In the genomic region with DNA sequence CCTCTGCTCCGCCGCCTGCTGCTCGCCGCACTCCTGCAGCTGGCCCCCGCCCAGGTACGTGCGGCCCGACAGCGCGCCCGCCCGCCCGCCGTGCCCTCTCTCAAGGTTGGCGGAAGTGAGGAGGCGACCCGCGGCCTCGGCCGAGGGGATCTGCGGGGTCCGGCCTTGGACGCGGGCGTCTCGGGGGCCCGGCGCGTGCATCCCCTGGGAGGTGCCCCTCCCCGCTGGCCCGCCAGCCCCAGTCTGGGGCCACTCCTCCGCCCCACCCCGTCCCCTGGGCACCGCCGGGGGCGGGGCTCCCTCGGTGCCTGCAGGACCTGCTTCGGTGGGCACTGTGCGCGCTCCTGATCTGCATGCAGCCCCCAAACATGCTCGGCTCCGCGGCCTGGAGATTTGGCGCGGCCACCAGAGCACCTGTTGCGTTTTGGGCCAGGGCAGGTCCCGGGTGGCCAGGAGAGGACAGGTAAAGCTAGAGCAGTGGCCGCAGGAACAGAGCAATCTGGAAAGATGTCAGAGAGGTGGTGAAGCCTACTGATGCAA, we compare ENCODE assay signal across 7 cellular contexts. TPM values are rescaled to one million over a fixed set of nuclear protein-coding genes. Genes with fewer than 3 reads are reported as not detected.
DNase-seq lines count a peak whose midpoint lies in the region; ATAC-seq and TF ChIP-seq lines count a peak whose summit lies in the region.

No MANE protein-coding gene starts in this region.

- H3K9ac ChIP-seq in KMS-11 = peak overlapping the region; percentile 25; the same call in 1 of the 2 replicates
- H3K9ac ChIP-seq in mucosa of rectum (ENCODE audit: low read depth in 1 of 2, low read length in 2 of 2) = peak overlapping the region; percentile 51 to 60

- peak; percentile 37 for ATAC-seq in GM18868 (IDR thresholded peaks at IDR 0.05; ENCODE audit: unreplicated experiment)
- peak; percentile 49 for ATAC-seq in activated CD4-positive, alpha-beta T cell treated with anti-CD3 and anti-CD28 coated beads for 36 hours

- H3K27me3 Mint-ChIP-seq in activated CD4-positive, alpha-beta T cell treated with anti-CD3 and anti-CD28 coated beads for 36 hours = no peaks in the 10 kb centered on the region

- POLR2A ChIA-PET in activated CD4-positive, alpha-beta T cell treated with anti-CD3 and anti-CD28 coated beads for 36 hours (lab: Charles Lee) = no interaction called here

- no peaks in the 10 kb centered on the region for H3K79me2 ChIP-seq in KMS-11 (ENCODE audit: insufficient read depth, low read depth)

- no peaks in the 10 kb centered on the region for H4K20me1 ChIP-seq in KMS-11 (ENCODE audit: insufficient read depth)

- H2AFZ ChIP-seq in KMS-11 (ENCODE audit: low read depth) = peak overlapping the region; percentile 10; the same call in 1 of the 2 replicates

- H3K27me3 ChIP-seq in KMS-11 (ENCODE audit: insufficient read depth, low read depth) = no peaks in the 10 kb centered on the region
- no peaks in the 10 kb centered on the region for H3K27me3 ChIP-seq in effector memory CD4-positive, alpha-beta T cell (replicated peaks; ENCODE audit: control insufficient read depth, insufficient read depth, low read length, poor library complexity, severe bottlenecking)
- no peaks in the 10 kb centered on the region for H3K27me3 ChIP-seq in mucosa of rectum (ENCODE audit: control insufficient read depth in 2 of 2, insufficient read depth in 2 of 2, low read length in 2 of 2)
- no peaks in the 10 kb centered on the region for H3K27me3 ChIP-seq in uterus

- no peak overlapping the region for H3K27ac ChIP-seq in KMS-11
- H3K27ac ChIP-seq in effector memory CD4-positive, alpha-beta T cell (ENCODE audit: insufficient read depth, low read length, poor library complexity, severe bottlenecking) = peak overlapping the region; percentile 60
- peak overlapping the region; percentile 61 to 77 for H3K27ac ChIP-seq in mucosa of rectum (ENCODE audit: low read depth in 2 of 2, low read length in 2 of 2)
- peak overlapping the region; percentile 90 to 95 for H3K27ac ChIP-seq in uterus

- no peak for TF ChIP-seq CTCF in KMS-11 (conservative IDR thresholded peaks at IDR 0.05; ENCODE audit: low read depth, low read length)
- TF ChIP-seq CTCF in uterus (IDR thresholded peaks at IDR 0.05) = peak in 2 of 4 experiments; percentile 8 to 21

- H3K36me3 ChIP-seq in KMS-11 (ENCODE audit: insufficient read depth) (no peaks in the 10 kb centered on the region), mucosa of rectum (ENCODE audit: control insufficient read depth in 2 of 2, insufficient read depth in 2 of 2, low read length in 2 of 2) (peaks cover 0 to 5% of the 10 kb centered on the region in 2 donors), uterus (no peaks in the 10 kb centered on the region)
- H3K36me3 ChIP-seq in effector memory CD4-positive, alpha-beta T cell (ENCODE audit: control insufficient read depth, insufficient read depth, low read length) = no peaks in the 10 kb centered on the region

- H3K9me3 ChIP-seq in effector memory CD4-positive, alpha-beta T cell (ENCODE audit: control insufficient read depth, low read length) = no peaks in the 10 kb centered on the region
- H3K9me3 ChIP-seq in mucosa of rectum (ENCODE audit: control insufficient read depth in 2 of 2, low read length in 2 of 2) (no peaks in the 10 kb centered on the region), uterus (no peaks in the 10 kb centered on the region)

- peak overlapping the region; percentile 40 for H3K4me3 ChIP-seq in KMS-11 (IDR thresholded peaks at IDR 0.05; ENCODE audit: insufficient read depth, low read depth, low read length)
- peak overlapping the region; percentile 68 for H3K4me3 ChIP-seq in effector memory CD4-positive, alpha-beta T cell (ENCODE audit: insufficient read depth, low read depth, low read length, poor library complexity, severe bottlenecking)
- H3K4me3 ChIP-seq in mucosa of rectum (ENCODE audit: low read length in 2 of 2) = peak overlapping the region; percentile 60 to 74
- H3K4me3 ChIP-seq in uterus = peak overlapping the region; percentile 42 to 80

- H3K27ac Mint-ChIP-seq in activated CD4-positive, alpha-beta T cell treated with anti-CD3 and anti-CD28 coated beads for 36 hours = peak overlapping the region; percentile 81

- H3K4me2 ChIP-seq in KMS-11 = peak overlapping the region; percentile 88

- H3K4me1 Mint-ChIP-seq in activated CD4-positive, alpha-beta T cell treated with anti-CD3 and anti-CD28 coated beads for 36 hours = peaks cover 17% of the 10 kb centered on the region

- peak in 1 of 2 donors; percentile 54 for TF ChIP-seq POLR2A in uterus (IDR thresholded peaks at IDR 0.05)

- intact Hi-C loops in activated CD4-positive, alpha-beta T cell treated with anti-CD3 and anti-CD28 coated beads for 36 hours (cut with DNase I, micrococcal nuclease) = loop anchor here in 1 of 2 experiments (5.0 kb wide), 1 partner anchor 248 kb away; a partner anchor contains a TSS
- intact Hi-C loops in uterus (cut with DNase I; ENCODE audit: low total_unique reads) = no loop called here

- CTCF ChIA-PET in activated CD4-positive, alpha-beta T cell treated with anti-CD3 and anti-CD28 coated beads for 36 hours (lab: Charles Lee) = interaction anchor here (2.0 kb wide), 1 partner anchor 30 kb away, joined by 5 read pairs; no protein-coding TSS in a partner anchor

- peak overlapping the region; percentile 84 for H3K4me3 Mint-ChIP-seq in activated CD4-positive, alpha-beta T cell treated with anti-CD3 and anti-CD28 coated beads for 36 hours

- H3K36me3 Mint-ChIP-seq in activated CD4-positive, alpha-beta T cell treated with anti-CD3 and anti-CD28 coated beads for 36 hours (ENCODE audit: low read depth) = peaks cover 27% of the 10 kb centered on the region

- DNase-seq in activated CD4-positive, alpha-beta T cell treated with anti-CD3 and anti-CD28 coated beads for 36 hours = peak; percentile 73
- peak; percentile 32 to 44 (median 41) for DNase-seq in effector memory CD4-positive, alpha-beta T cell
- peak in 1 of 2 donors; percentile 42 for DNase-seq in uterus
- DNase-seq in SK-N-DZ (ENCODE audit: low spot score) = no peak

- peaks cover 25% of the 10 kb centered on the region for H3K4me1 ChIP-seq in KMS-11 (ENCODE audit: low read depth, poor library complexity, severe bottlenecking)
- H3K4me1 ChIP-seq in effector memory CD4-positive, alpha-beta T cell (ENCODE audit: control insufficient read depth, insufficient read depth, low read length, poor library complexity, severe bottlenecking) = peaks cover 27% of the 10 kb centered on the region
- peaks cover 54 to 55% of the 10 kb centered on the region in 2 donors for H3K4me1 ChIP-seq in mucosa of rectum (ENCODE audit: control insufficient read depth in 2 of 2, insufficient read depth in 2 of 2, low read length in 2 of 2)
- peaks cover 4 to 8% of the 10 kb centered on the region in 2 donors for H3K4me1 ChIP-seq in uterus

- no peaks in the 10 kb centered on the region for H3K9me3 Mint-ChIP-seq in activated CD4-positive, alpha-beta T cell treated with anti-CD3 and anti-CD28 coated beads for 36 hours (ENCODE audit: low read depth)

RNA-seq across cellular contexts. Expression of a gene that starts 0.5 kb away (rescaled TPM):
- 10 to 100 TPM; 80.0 to 80.3 TPM for total RNA-seq in activated CD4-positive, alpha-beta T cell treated with anti-CD3 and anti-CD28 coated beads for 36 hours
- total RNA-seq in uterus = 100 to 1,000 TPM in 1 of 4 donors, 10 to 100 TPM in 3; 20.0 to 120 (median 26.0) TPM
- polyA plus RNA-seq in SK-N-DZ (2014; cell fraction: cytosol; rRNA removed) = 25.6 and 51.1 TPM in 2 replicates
- polyA plus RNA-seq in SK-N-DZ (2014; cell fraction: nucleus; rRNA removed) = 46.0 and 61.0 TPM in 2 replicates

RNA-seq across cellular contexts. Expression of a gene that starts 4.6 kb away (rescaled TPM):
- total RNA-seq in activated CD4-positive, alpha-beta T cell treated with anti-CD3 and anti-CD28 coated beads for 36 hours = 10 to 100 TPM; 21.9 to 23.1 TPM
- 10 to 100 TPM in 2 of 4 donors, 1 to 10 TPM in 1, not detected in 1; 7.9 to 28.6 (median 16.6) TPM for total RNA-seq in uterus
- 5.3 and 6.5 TPM in 2 replicates for polyA plus RNA-seq in SK-N-DZ (2014; cell fraction: cytosol; rRNA removed)
- 18.0 and 22.5 TPM in 2 replicates for polyA plus RNA-seq in SK-N-DZ (2014; cell fraction: nucleus; rRNA removed)

RNA-seq across cellular contexts. Expression of a gene that starts 6.0 kb away (rescaled TPM):
- 10 to 100 TPM; 19.9 to 21.3 TPM for total RNA-seq in activated CD4-positive, alpha-beta T cell treated with anti-CD3 and anti-CD28 coated beads for 36 hours
- total RNA-seq in uterus = 10 to 100 TPM; 22.3 to 74.0 (median 37.7) TPM
- polyA plus RNA-seq in SK-N-DZ (2014; cell fraction: cytosol; rRNA removed) = 24.6 and 56.9 TPM in 2 replicates
- 27.8 and 42.6 TPM in 2 replicates for polyA plus RNA-seq in SK-N-DZ (2014; cell fraction: nucleus; rRNA removed)

RNA-seq across cellular contexts. Expression of a gene that starts 8.8 kb away (rescaled TPM):
- total RNA-seq in activated CD4-positive, alpha-beta T cell treated with anti-CD3 and anti-CD28 coated beads for 36 hours = 10 to 100 TPM; 61.8 to 74.1 TPM
- 10 to 100 TPM; 10.8 to 44.9 (median 34.0) TPM for total RNA-seq in uterus
- 30.1 and 33.8 TPM in 2 replicates for polyA plus RNA-seq in SK-N-DZ (2014; cell fraction: cytosol; rRNA removed)
- 72.0 and 74.4 TPM in 2 replicates for polyA plus RNA-seq in SK-N-DZ (2014; cell fraction: nucleus; rRNA removed)

RNA-seq across cellular contexts. Expression of a gene that starts 8.9 kb away (rescaled TPM):
- 10 to 100 TPM; 23.9 to 27.1 TPM for total RNA-seq in activated CD4-positive, alpha-beta T cell treated with anti-CD3 and anti-CD28 coated beads for 36 hours
- total RNA-seq in uterus = 10 to 100 TPM in 3 of 4 donors, 1 to 10 TPM in 1; 7.2 to 42.9 (median 18.7) TPM
- 65.4 and 118 TPM in 2 replicates for polyA plus RNA-seq in SK-N-DZ (2014; cell fraction: cytosol; rRNA removed)
- polyA plus RNA-seq in SK-N-DZ (2014; cell fraction: nucleus; rRNA removed) = 120 and 166 TPM in 2 replicates
